In genomic region chr3:53493618-53493996, GRCh38 we compare ENCODE assay signal across 11 cellular contexts. TPM values are rescaled to one million over a fixed set of nuclear protein-coding genes. Genes with fewer than 3 reads are reported as not detected.
A peak's percentile ranks its signal among the peaks of the same experiment; 100 is the strongest.
DNase-seq lines count a peak whose midpoint lies in the region; ATAC-seq and TF ChIP-seq lines count a peak whose summit lies in the region.
"Had no signal": no experiment of that assay in that cellular context is flagged by ENCODE, and none has a peak within 500 bp of the region (broad histone marks: within the 10 kb centered on the region; RNA-seq: fewer than 3 reads in every experiment).

No MANE protein-coding gene starts in this region.

- DNase-seq in HPDE6-E6E7 (ENCODE audit: extremely low spot score) (no peak), HuH-7 (ENCODE audit: low spot score) (no peak)
- DNase-seq: kidney glomerular epithelial cell, SJCRH30 had no signal

- no peak overlapping the region for H3K27ac Mint-ChIP-seq in activated T-helper 17 cell treated with anti-CD3 and anti-CD28 coated beads, Interleukin-2, amount 50 U/mL, for 72 hours
- H3K27ac Mint-ChIP-seq: activated naive CD4-positive, alpha-beta T cell treated with anti-CD3 and anti-CD28 coated beads, Interleukin-2, amount 50 U/mL, for 72 hours had no signal

- peak overlapping the region; percentile 49; the same call in 1 of the 2 replicates for H3K4me3 ChIP-seq in HEK293 (ENCODE audit: low read depth, low read length)
- peak overlapping the region; percentile 63 for H3K4me3 ChIP-seq in iPS-20b (ENCODE audit: low read length)
- H3K4me3 ChIP-seq in skin epidermis: peak overlapping the region in 4 of 7 experiments; percentile 53 to 64 (median 58)
- H3K4me3 ChIP-seq: K562, SJCRH30 had no signal

- H3K9ac ChIP-seq in iPS-20b (ENCODE audit: low read depth, low read length): peak overlapping the region; percentile 16; the same call in 1 of the 2 replicates

- CTCF ChIA-PET in HEK293 (lab: Yijun Ruan, JAX): interaction anchor here (0.7 kb wide), 1 partner anchor 25 kb away, joined by 5 read pairs; no protein-coding TSS in a partner anchor

- H3K4me1 ChIP-seq in HEK293 (ENCODE audit: control insufficient read depth, insufficient read depth, low read length) (no peaks in the 10 kb centered on the region), iPS-20b (ENCODE audit: insufficient read depth, low read length) (no peaks in the 10 kb centered on the region; the same call in 1 of the 2 replicates)
- H3K4me1 ChIP-seq: SJCRH30 had no signal

- H3K9me3 ChIP-seq in HEK293 (ENCODE audit: control insufficient read depth, insufficient read depth, low read depth, low read length) (no peaks in the 10 kb centered on the region), iPS-20b (ENCODE audit: insufficient read depth, low read depth, low read length) (no peaks in the 10 kb centered on the region)
- H3K9me3 ChIP-seq: SJCRH30 had no signal

- H3K27me3 ChIP-seq in iPS-20b (ENCODE audit: insufficient read depth, low read length): peaks cover 92% of the 10 kb centered on the region
- H3K27me3 ChIP-seq: SJCRH30 had no signal

- H3K27ac ChIP-seq in HEK293 (ENCODE audit: extremely low read depth, low read depth, low read length): no peak overlapping the region
- no peak overlapping the region for H3K27ac ChIP-seq in iPS-20b (ENCODE audit: low read length)
- H3K27ac ChIP-seq in skin epidermis: no peak overlapping the region
- H3K27ac ChIP-seq: SJCRH30 had no signal

- H3K36me3 ChIP-seq in HEK293 (ENCODE audit: control insufficient read depth in 2 of 2, insufficient read depth in 1 of 2, low read length in 2 of 2) (no peaks in the 10 kb centered on the region), iPS-20b (ENCODE audit: insufficient read depth, low read depth, low read length) (no peaks in the 10 kb centered on the region)
- H3K36me3 ChIP-seq: SJCRH30 had no signal

- no peaks in the 10 kb centered on the region for H3K9me3 Mint-ChIP-seq in activated T-helper 17 cell treated with anti-CD3 and anti-CD28 coated beads, Interleukin-2, amount 50 U/mL, for 72 hours
- H3K9me3 Mint-ChIP-seq: activated naive CD4-positive, alpha-beta T cell treated with anti-CD3 and anti-CD28 coated beads, Interleukin-2, amount 50 U/mL, for 72 hours had no signal

- H3K4me1 Mint-ChIP-seq in activated T-helper 17 cell treated with anti-CD3 and anti-CD28 coated beads, Interleukin-2, amount 50 U/mL, for 72 hours: no peaks in the 10 kb centered on the region

- H3K36me3 Mint-ChIP-seq in activated T-helper 17 cell treated with anti-CD3 and anti-CD28 coated beads, Interleukin-2, amount 50 U/mL, for 72 hours (ENCODE audit: low read depth): peaks cover 4% of the 10 kb centered on the region
- H3K36me3 Mint-ChIP-seq: activated naive CD4-positive, alpha-beta T cell treated with anti-CD3 and anti-CD28 coated beads, Interleukin-2, amount 50 U/mL, for 72 hours had no signal

- peaks cover 53% of the 10 kb centered on the region for H3K27me3 Mint-ChIP-seq in activated T-helper 17 cell treated with anti-CD3 and anti-CD28 coated beads, Interleukin-2, amount 50 U/mL, for 72 hours

- no peak for TF ChIP-seq CTCF in HEK293 (tag by site-specific recombination; IDR thresholded peaks at IDR 0.05)

- POLR2A ChIA-PET in HEK293 (lab: Yijun Ruan, JAX): no interaction called here

- H3K4me3 Mint-ChIP-seq in activated T-helper 17 cell treated with anti-CD3 and anti-CD28 coated beads, Interleukin-2, amount 50 U/mL, for 72 hours: peak overlapping the region; percentile 45

- no peak for ATAC-seq in activated T-helper 17 cell treated with anti-CD3 and anti-CD28 coated beads, Interleukin-2, amount 50 U/mL, for 72 hours (replicated peaks)
- no peak for ATAC-seq in GM21717 (IDR thresholded peaks at IDR 0.05; ENCODE audit: unreplicated experiment)
- ATAC-seq: K562 had no signal

TF ChIP-seq in HEK293, 187 proteins besides CTCF, POLR2A, EP300 and RAD21:
- TF ChIP-seq ZNF184 (tag by site-specific recombination; IDR thresholded peaks at IDR 0.05): no peak
- TF ChIP-seq ZNF510 (tag by site-specific recombination; IDR thresholded peaks at IDR 0.05; ENCODE audit: insufficient replicate concordance): no peak
- TF ChIP-seq ZNF398 (tag by site-specific recombination; IDR thresholded peaks at IDR 0.05): no peak
- TF ChIP-seq ZNF10 (tag by site-specific recombination; IDR thresholded peaks at IDR 0.05): no peak
- TF ChIP-seq ZNF335 (tag by site-specific recombination; conservative IDR thresholded peaks at IDR 0.05): no peak
- no peak for TF ChIP-seq MEIS1 (CRISPR knock-in tag; IDR thresholded peaks at IDR 0.05; ENCODE audit: borderline replicate concordance)
- no peak for TF ChIP-seq ZNF280C (tag by site-specific recombination; IDR thresholded peaks at IDR 0.05)
- no peak for TF ChIP-seq ZNF169 (tag by site-specific recombination; IDR thresholded peaks at IDR 0.05)
- no peak for TF ChIP-seq ZNF747 (tag by site-specific recombination; IDR thresholded peaks at IDR 0.05)
- TF ChIP-seq SETDB1 (IDR thresholded peaks at IDR 0.05; ENCODE audit: insufficient read length, low read length): no peak
- TF ChIP-seq SCRT1 (tag by site-specific recombination; IDR thresholded peaks at IDR 0.05; ENCODE audit: borderline replicate concordance): no peak
- no peak for TF ChIP-seq ZNF114 (tag by site-specific recombination; IDR thresholded peaks at IDR 0.05)
- no peak for TF ChIP-seq GFI1B (tag by site-specific recombination; IDR thresholded peaks at IDR 0.05)

RNA-seq across cellular contexts. Expression of gene CACNA1D, which starts 0.8 kb away (rescaled TPM):
- 1 to 10 TPM in 1 of 2 donors, under 1 TPM in 1; 0.56 to 1.5 TPM for total RNA-seq in activated T-helper 17 cell treated with anti-CD3 and anti-CD28 coated beads, Interleukin-2, amount 50 U/mL, for 72 hours
- total RNA-seq: SJCRH30 had no signal
